Comparison of ENCODE assay signal across 17 cellular contexts in the genomic region with DNA sequence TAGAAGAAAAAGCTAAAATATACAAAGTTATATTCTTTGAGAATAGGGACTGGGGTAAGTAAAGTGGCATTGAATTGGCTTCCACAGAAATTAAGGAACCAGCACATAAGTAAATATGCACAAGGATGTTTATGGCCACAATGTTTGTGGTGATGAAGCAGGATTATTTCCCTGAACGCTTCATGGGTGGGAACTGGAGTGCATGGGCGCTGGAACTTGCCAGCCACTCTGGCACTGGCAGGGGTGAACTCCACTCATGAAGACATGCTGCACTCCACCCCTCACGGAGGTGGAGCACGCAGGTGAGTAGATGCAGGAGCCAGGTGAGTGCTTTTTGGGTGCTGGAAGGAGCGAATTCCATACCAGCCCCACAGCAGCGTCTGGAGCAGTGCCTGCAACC.
"Had no signal": no experiment of that assay in that cellular context is flagged by ENCODE, and none has a peak within 500 bp of the region (broad histone marks: within the 10 kb centered on the region; RNA-seq: fewer than 3 reads in every experiment).

No MANE protein-coding gene starts in this region.

- H3K36me3 ChIP-seq: esophagus muscularis mucosa, left ventricle myocardium inferior, right atrium auricular region had no signal

- DNase-seq: activated CD4-positive, CD25-positive, alpha-beta regulatory T cell treated with anti-CD3 and anti-CD28 coated beads, Interleukin-2, amount 50 U/mL, for 72 hours; activated gamma-delta T cell; activated T-cell treated with anti-CD3 and anti-CD28 coated beads, Interleukin-2, amount 50 U/mL, for 24 hours; hypothalamus; kidney; left ventricle myocardium inferior; nephron progenitor cell; occipital lobe; stimulated activated CD4-positive, alpha-beta T cell treated with anti-CD3 and anti-CD28 coated beads, Interleukin-15, amount 100 ng/mL, for 24 hours; stimulated activated CD4-positive, alpha-beta T cell treated with anti-CD3 and anti-CD28 coated beads, Interleukin-4, amount 100 ng/mL, for 24 hours; stimulated activated naive CD8-positive, alpha-beta T cell treated with anti-CD3 and anti-CD28 coated beads, Interleukin-15, Interleukin-2, amounts not matched to agents 100 U/mL and 50 U/mL, for 24 hours; SW 1271; T-helper 9 cell had no signal

- H3K27me3 ChIP-seq: esophagus muscularis mucosa, right atrium auricular region had no signal

- H3K4me3 Mint-ChIP-seq: activated T-cell treated with anti-CD3 and anti-CD28 coated beads, Interleukin-2, amount 50 U/mL, for 24 hours; nephron progenitor cell; type B pancreatic cell had no signal

- H3K27me3 Mint-ChIP-seq: activated T-cell treated with anti-CD3 and anti-CD28 coated beads, Interleukin-2, amount 50 U/mL, for 24 hours; type B pancreatic cell had no signal

- H3K27ac ChIP-seq: esophagus muscularis mucosa, left ventricle myocardium inferior, right atrium auricular region, skin epidermis had no signal

- H3K4me3 ChIP-seq: esophagus muscularis mucosa, left ventricle myocardium inferior, right atrium auricular region, skin epidermis had no signal

- H3K4me1 ChIP-seq: right atrium auricular region had no signal

- H3K27ac Mint-ChIP-seq: nephron progenitor cell, type B pancreatic cell had no signal

- H3K4me1 Mint-ChIP-seq: nephron progenitor cell had no signal
